Comparison of ENCODE assay signal across 8 cellular contexts in the genomic region with DNA sequence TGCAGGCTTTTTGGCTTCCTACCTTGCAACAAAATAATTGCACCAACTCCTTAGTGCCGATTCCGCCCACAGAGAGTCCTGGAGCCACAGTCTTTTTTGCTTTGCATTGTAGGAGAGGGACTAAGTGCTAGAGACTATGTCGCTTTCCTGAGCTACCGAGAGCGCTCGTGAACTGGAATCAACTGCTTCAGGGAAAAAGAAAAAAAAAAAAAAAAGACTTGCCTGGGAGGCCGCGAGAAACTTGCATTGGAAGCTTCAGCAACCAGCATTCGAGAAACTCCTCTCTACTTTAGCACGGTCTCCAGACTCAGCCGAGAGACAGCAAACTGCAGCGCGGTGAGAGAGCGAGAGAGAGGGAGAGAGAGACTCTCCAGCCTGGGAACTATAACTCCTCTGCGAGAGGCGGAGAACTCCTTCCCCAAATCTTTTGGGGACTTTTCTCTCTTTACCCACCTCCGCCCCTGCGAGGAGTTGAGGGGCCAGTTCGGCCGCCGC. TPM values are rescaled to one million over a fixed set of nuclear protein-coding genes. Genes with fewer than 3 reads are reported as not detected.
DNase-seq lines count a peak whose midpoint lies in the region; ATAC-seq, FAIRE-seq and TF ChIP-seq lines count a peak whose summit lies in the region.

No MANE protein-coding gene starts in this region.

- no peak overlapping the region for H3K4me3 Mint-ChIP-seq in activated CD8-positive, alpha-beta memory T cell treated with anti-CD3 and anti-CD28 coated beads, Interleukin-2, amount 10 ng/mL, durations not matched to agents 7 days and 5 days

- H3K9me3 Mint-ChIP-seq in activated CD8-positive, alpha-beta memory T cell treated with anti-CD3 and anti-CD28 coated beads, Interleukin-2, amount 10 ng/mL, durations not matched to agents 7 days and 5 days (ENCODE audit: low read depth) = no peaks in the 10 kb centered on the region

- no peak overlapping the region for H3K27ac Mint-ChIP-seq in activated CD8-positive, alpha-beta memory T cell treated with anti-CD3 and anti-CD28 coated beads, Interleukin-2, amount 10 ng/mL, durations not matched to agents 7 days and 5 days

- WGBS in testis, 2 donors = 0% methylated on average over 18 to 21 of the region's 21 CpGs

- CTCF ChIA-PET in activated CD8-positive, alpha-beta memory T cell treated with anti-CD3 and anti-CD28 coated beads, Interleukin-2, amount 10 ng/mL, durations not matched to agents 7 days and 5 days (lab: Charles Lee) = interaction anchor here (0.5 to 3.4 kb wide), 3 partner anchors 13 to 1030 kb away, joined by 3 to 17 read pairs (median 3); no protein-coding TSS in a partner anchor

- H3K27ac ChIP-seq in testis = peak overlapping the region; percentile 86 to 91

- peak; percentile 8 for ATAC-seq in activated CD8-positive, alpha-beta memory T cell treated with anti-CD3 and anti-CD28 coated beads, Interleukin-2, amount 10 ng/mL, durations not matched to agents 7 days and 5 days
- ATAC-seq in HG02610 (IDR thresholded peaks at IDR 0.05; ENCODE audit: unreplicated experiment) = peak; percentile 14
- peak; percentile 51 for ATAC-seq in left lobe of liver
- ATAC-seq in GM21576 (IDR thresholded peaks at IDR 0.05; ENCODE audit: unreplicated experiment) = no peak

- no peak for TF ChIP-seq POLR2A in testis (IDR thresholded peaks at IDR 0.05)

- peaks cover 19% of the 10 kb centered on the region for H3K4me1 Mint-ChIP-seq in activated CD8-positive, alpha-beta memory T cell treated with anti-CD3 and anti-CD28 coated beads, Interleukin-2, amount 10 ng/mL, durations not matched to agents 7 days and 5 days

- H3K36me3 Mint-ChIP-seq in activated CD8-positive, alpha-beta memory T cell treated with anti-CD3 and anti-CD28 coated beads, Interleukin-2, amount 10 ng/mL, durations not matched to agents 7 days and 5 days = no peaks in the 10 kb centered on the region

- peaks cover 58% of the 10 kb centered on the region for H3K27me3 Mint-ChIP-seq in activated CD8-positive, alpha-beta memory T cell treated with anti-CD3 and anti-CD28 coated beads, Interleukin-2, amount 10 ng/mL, durations not matched to agents 7 days and 5 days

- no peak for DNase-seq in activated CD8-positive, alpha-beta memory T cell treated with anti-CD3 and anti-CD28 coated beads, Interleukin-2, amount 10 ng/mL, durations not matched to agents 7 days and 5 days
- DNase-seq in activated CD8-positive, alpha-beta memory T cell treated with anti-CD3 and anti-CD28 coated beads for 24 hours = no peak
- DNase-seq in NCI-H2227 (lab: John Stamatoyannopoulos, UW; ENCODE audit: unreplicated experiment) = peak; percentile 75
- no peak for DNase-seq in bronchial epithelial cell (ENCODE audit: low read depth)
- DNase-seq in left lobe of liver (ENCODE audit: low spot score) = peak; percentile 47
- peak; percentile 42 for DNase-seq in testis

- intact Hi-C loops in testis (cut with DNase I; ENCODE audit: low total_unique reads) = loop anchor here (10.0 kb wide), 1 partner anchor 331 kb away; no protein-coding TSS in a partner anchor

- H3K27me3 ChIP-seq in bronchial epithelial cell (ENCODE audit: control insufficient read depth, insufficient read depth, low read length) (no peaks in the 10 kb centered on the region), testis (no peaks in the 10 kb centered on the region)

- peaks cover 17% of the 10 kb centered on the region for H3K4me1 ChIP-seq in testis

- H3K36me3 ChIP-seq in bronchial epithelial cell (ENCODE audit: control insufficient read depth, insufficient read depth, low read length) (no peaks in the 10 kb centered on the region), testis (ENCODE audit: low read depth, missing control alignments) (no peaks in the 10 kb centered on the region)

- FAIRE-seq in bronchial epithelial cell (lab: Jason Lieb, UNC) = no peak

- peak overlapping the region; percentile 98 for H3K4me3 ChIP-seq in bronchial epithelial cell (ENCODE audit: low read depth, low read length)
- H3K4me3 ChIP-seq in testis = peak overlapping the region; percentile 70 to 86

- no peaks in the 10 kb centered on the region for H3K9me3 ChIP-seq in testis

- no peak for TF ChIP-seq CTCF in bronchial epithelial cell (IDR thresholded peaks at IDR 0.05; ENCODE audit: insufficient read depth, low read length, severe bottlenecking)
- TF ChIP-seq CTCF in testis (IDR thresholded peaks at IDR 0.05) = no peak

RNA-seq across cellular contexts. Expression of a gene that starts 0.4 kb away (rescaled TPM):
- 10 to 100 TPM in 1 of 2 experiments, under 1 TPM in 1; 0.76 to 10.4 TPM for total RNA-seq in activated CD8-positive, alpha-beta memory T cell treated with anti-CD3 and anti-CD28 coated beads, Interleukin-2, amount 10 ng/mL, durations not matched to agents 7 days and 5 days
- total RNA-seq in bronchial epithelial cell (20.9 and 36.6 TPM in 2 replicates), left lobe of liver (1.7 TPM), testis (10 to 100 TPM; 42.9 to 43.9 TPM)
- polyA plus RNA-seq in testis (ENCODE audit: insufficient read depth, low read depth, low replicate concordance) = 16.1 TPM

Comparison
In these comparisons a context has a peak if more than half of its experiments do, and no peak if none do; other contexts are left out.
1. DNase-seq: peak in NCI-H2227 (single experiment), left lobe of liver (single experiment) and testis (single experiment); none in activated CD8-positive, alpha-beta memory T cell treated with anti-CD3 and anti-CD28 coated beads, Interleukin-2, amount 10 ng/mL, durations not matched to agents 7 days and 5 days (single experiment), activated CD8-positive, alpha-beta memory T cell treated with anti-CD3 and anti-CD28 coated beads for 24 hours (single experiment) and bronchial epithelial cell (single experiment).